ENCODE assay signal across 21 cellular contexts in the genomic region with DNA sequence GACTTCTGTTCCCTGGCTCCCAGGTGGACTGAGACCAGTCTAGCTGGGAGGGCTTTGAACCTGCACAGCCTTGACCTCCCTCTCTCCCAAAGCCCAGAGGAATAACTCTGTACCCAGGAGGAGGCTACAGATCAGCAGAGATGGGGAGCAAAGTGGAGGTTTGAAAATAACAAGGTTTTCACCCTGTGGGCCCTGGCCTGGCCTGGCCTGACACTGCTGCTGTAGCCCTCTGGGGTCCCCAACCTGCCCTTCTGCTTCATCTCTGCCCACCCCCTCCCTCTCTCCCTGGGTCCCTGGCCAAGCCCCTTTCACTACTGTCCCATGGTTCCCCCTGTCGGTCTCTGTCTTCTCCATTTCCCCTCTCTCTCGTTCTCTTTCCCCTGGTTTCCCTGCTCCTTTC.
DNase-seq lines count a peak whose midpoint lies in the region; ATAC-seq and TF ChIP-seq lines count a peak whose summit lies in the region.
"Had no signal": no experiment of that assay in that cellular context is flagged by ENCODE, and none has a peak within 500 bp of the region (broad histone marks: within the 10 kb centered on the region; RNA-seq: fewer than 3 reads in every experiment).

No MANE protein-coding gene starts in this region.

- peaks cover 0 to 8% (median 0%) of the 10 kb centered on the region in 11 donors for H3K9me3 ChIP-seq in heart right ventricle
- H3K9me3 ChIP-seq in OCI-LY7 (ENCODE audit: low read length) = no peaks in the 10 kb centered on the region

- WGBS in heart right ventricle, 2 donors = 39 to 43% methylated on average over 2 of the region's 2 CpGs

- H3K9me2 ChIP-seq in OCI-LY7 (ENCODE audit: insufficient read depth, low read length) = no peaks in the 10 kb centered on the region

- H3K36me3 ChIP-seq in heart right ventricle (no peaks in the 10 kb centered on the region), OCI-LY7 (ENCODE audit: insufficient read depth, low read length) (no peaks in the 10 kb centered on the region)
- H3K36me3 ChIP-seq: BE2C; BLaER1 treated with 17β-estradiol and CSF1 and Interleukin-3, amounts not matched to agents 10 nM and 100 nM had no signal

- H3K4me1 ChIP-seq in heart right ventricle = no peaks in the 10 kb centered on the region
- H3K4me1 ChIP-seq in OCI-LY7 (ENCODE audit: insufficient read depth, low read length, poor library complexity, severe bottlenecking) = no peaks in the 10 kb centered on the region
- H3K4me1 ChIP-seq: BE2C; BLaER1 treated with 17β-estradiol and CSF1 and Interleukin-3, amounts not matched to agents 10 nM and 100 nM had no signal

- intact Hi-C loops in cardiac septum (cut with DNase I) = no loop called here
- intact Hi-C loops in heart right ventricle (cut with DNase I) = no loop called here
- intact Hi-C loops in posterior vena cava (cut with DNase I) = no loop called here
- intact Hi-C loops in OCI-LY7 (cut with micrococcal nuclease; ENCODE audit: unreplicated experiment) = no loop called here

- CTCF ChIA-PET in OCI-LY7 (lab: Charles Lee; ENCODE audit: unreplicated experiment) = no interaction called here

- no peak overlapping the region for H3K4me3 ChIP-seq in heart right ventricle
- no peak overlapping the region for H3K4me3 ChIP-seq in OCI-LY7 (ENCODE audit: low read depth, low read length, poor library complexity, severe bottlenecking)
- H3K4me3 ChIP-seq: BLaER1 treated with 17β-estradiol and CSF1 and Interleukin-3, amounts not matched to agents 10 nM and 100 nM; GM12878; GM23338 had no signal

- DNase-seq in cardiac septum (ENCODE audit: low spot score) (peak; percentile 44), heart right ventricle (no peak), iPS-NIHi11 (ENCODE audit: low spot score) (peak; percentile 31), posterior vena cava (ENCODE audit: low spot score) (peak; percentile 68), pons (ENCODE audit: low spot score) (no peak), OCI-LY7 (ENCODE audit: low spot score) (no peak)
- DNase-seq: AML-193; BE2C; CD4-positive, alpha-beta T cell; CD8-positive, alpha-beta memory T cell; DMS 273 treated with DMSO at 0.1 percent for 48 hours; DMS79; EL; GDM1; H9 had no signal

- H2AFZ ChIP-seq in OCI-LY7 (ENCODE audit: low read length) = no peak overlapping the region
- H2AFZ ChIP-seq: GM23338 had no signal

- H3K79me2 ChIP-seq in OCI-LY7 (ENCODE audit: insufficient read depth, low read depth, low read length) = no peaks in the 10 kb centered on the region

- POLR2A ChIA-PET in OCI-LY7 (lab: Charles Lee) = interaction anchor here (0.6 kb wide), 1 partner anchor 108 kb away, joined by 3 read pairs; no protein-coding TSS in a partner anchor

- no peak overlapping the region for H3K4me2 ChIP-seq in OCI-LY7 (ENCODE audit: low read length)
- H3K4me2 ChIP-seq: BLaER1 treated with 17β-estradiol and CSF1 and Interleukin-3, amounts not matched to agents 10 nM and 100 nM; GM23338 had no signal

- TF ChIP-seq CTCF in heart right ventricle (IDR thresholded peaks at IDR 0.05) (no peak), OCI-LY7 (conservative IDR thresholded peaks at IDR 0.05; ENCODE audit: low read length) (no peak)

- no peaks in the 10 kb centered on the region for H4K20me1 ChIP-seq in OCI-LY7 (ENCODE audit: insufficient read depth, low read length)
- H4K20me1 ChIP-seq: BLaER1 treated with 17β-estradiol and CSF1 and Interleukin-3, amounts not matched to agents 10 nM and 100 nM had no signal

- H3K27ac ChIP-seq in heart right ventricle (no peak overlapping the region), OCI-LY7 (ENCODE audit: low read depth, low read length, poor library complexity, severe bottlenecking) (no peak overlapping the region)
- H3K27ac ChIP-seq: 22Rv1; BLaER1 treated with 17β-estradiol and CSF1 and Interleukin-3, amounts not matched to agents 10 nM and 100 nM had no signal

- BruUV-seq in OCI-LY7 (replicated peaks; lab: Mats Ljungman, UMichigan) = no TSS peak

- no peak for ATAC-seq in heart right ventricle
- ATAC-seq in GM21515 (IDR thresholded peaks at IDR 0.05; ENCODE audit: unreplicated experiment) = no peak
- ATAC-seq: GM12878, GM23338, HCT116 had no signal

- H3K27me3 ChIP-seq in heart right ventricle = peaks cover 0 to 15% (median 0%) of the 10 kb centered on the region in 7 donors
- H3K27me3 ChIP-seq: BE2C; BLaER1 treated with 17β-estradiol and CSF1 and Interleukin-3, amounts not matched to agents 10 nM and 100 nM had no signal

Comparison
In these comparisons a context has a peak if more than half of its experiments do, and no peak if none do; other contexts are left out.
1. DNase-seq: peak in cardiac septum (single experiment), iPS-NIHi11 (single experiment) and posterior vena cava (single experiment); none in heart right ventricle (0 of 2), pons (single experiment) and OCI-LY7 (single experiment).